ENCODE assay signal across 8 cellular contexts in genomic region chr16:23268561-23268960, GRCh38. TPM values are rescaled to one million over a fixed set of nuclear protein-coding genes. Genes with fewer than 3 reads are reported as not detected.
"Had no signal": no experiment of that assay in that cellular context is flagged by ENCODE, and none has a peak within 500 bp of the region (broad histone marks: within the 10 kb centered on the region; RNA-seq: fewer than 3 reads in every experiment).

No MANE protein-coding gene starts in this region.

- H3K4me3 Mint-ChIP-seq: GM23338, H9, HFFc6 had no signal

- ATAC-seq: GM23338 had no signal

- H3K4me1 Mint-ChIP-seq: GM23338, H9 had no signal

- H3K27ac ChIP-seq: HL-60 had no signal

- H3K9me3 Mint-ChIP-seq: HFFc6 had no signal

- DNase-seq: H9, HCEC 1CT, HFFc6, IMR-90, KBM-7 had no signal

- H3K27ac Mint-ChIP-seq: GM23338, H9, HFFc6 had no signal

- H3K4me3 ChIP-seq: GM23338 had no signal

- H3K4me2 ChIP-seq: GM23338 had no signal

RNA-seq across cellular contexts. Expression of gene SCNN1B, which starts 33.5 kb away (rescaled TPM):
- total RNA-seq: HFFc6, HT1080, IMR-90 had no signal
